In the genomic region with DNA sequence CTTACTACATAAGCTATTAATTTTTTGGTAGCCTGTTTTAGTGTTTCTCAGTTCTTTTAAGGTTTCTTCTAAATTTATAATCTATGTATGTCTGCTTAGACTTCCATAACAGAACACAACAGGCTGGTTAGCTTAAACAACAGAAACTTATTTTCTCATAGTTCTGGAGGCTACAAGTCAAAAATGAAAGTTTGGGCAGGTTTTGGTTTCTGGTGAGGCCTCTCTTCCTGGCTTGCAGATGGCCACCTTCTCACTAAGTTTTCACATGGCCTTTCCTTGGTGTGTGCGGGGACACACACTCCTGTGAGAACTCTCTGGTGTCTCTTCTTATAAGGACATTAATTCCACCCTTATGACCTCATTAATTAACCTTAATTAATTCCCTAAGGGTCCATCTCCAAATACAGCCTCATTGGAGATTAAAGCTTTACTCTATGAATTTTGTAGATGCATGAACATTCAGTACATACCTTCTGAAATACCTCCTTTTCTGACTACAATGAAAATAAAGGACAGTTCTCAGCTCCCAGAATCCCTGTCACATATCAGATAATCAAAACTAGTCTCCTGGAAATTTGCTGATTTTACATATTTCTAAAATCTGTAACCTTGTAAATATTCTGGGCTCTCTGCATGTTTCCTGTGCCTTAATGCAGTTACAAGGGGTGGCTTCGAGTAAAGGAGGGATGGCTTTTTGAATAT, we compare ENCODE assay signal across 15 cellular contexts. TPM values are rescaled to one million over a fixed set of nuclear protein-coding genes. Genes with fewer than 3 reads are reported as not detected.
A peak's percentile ranks its signal among the peaks of the same experiment; 100 is the strongest.
DNase-seq lines count a peak whose midpoint lies in the region; ATAC-seq and TF ChIP-seq lines count a peak whose summit lies in the region.
"Had no signal": no experiment of that assay in that cellular context is flagged by ENCODE, and none has a peak within 500 bp of the region (broad histone marks: within the 10 kb centered on the region; RNA-seq: fewer than 3 reads in every experiment).

No MANE protein-coding gene starts in this region.

- H3K4me1 ChIP-seq in KMS-11 (ENCODE audit: low read depth, poor library complexity, severe bottlenecking) (peaks cover 56% of the 10 kb centered on the region), A673 (ENCODE audit: insufficient read depth, low read length, poor library complexity, severe bottlenecking) (no peaks in the 10 kb centered on the region)
- H3K4me1 ChIP-seq: gastrocnemius medialis, lower lobe of right lung had no signal

- DNase-seq in GM12865 (ENCODE audit: low read depth) (peak; percentile 80), A673 (ENCODE audit: low spot score) (no peak), activated gamma-delta T cell treated with Interleukin-2 at 50 U/mL for 16 hours (no peak), NCI-H82 (lab: John Stamatoyannopoulos, UW) (no peak), iPS-NIHi11 (ENCODE audit: low spot score) (no peak)
- DNase-seq: activated CD4-positive, alpha-beta T cell treated with anti-CD3 and anti-CD28 coated beads, Interleukin-2, amount 50 U/mL, for 4 hours; gastrocnemius medialis; lower lobe of right lung; MG63; NCI-H187 treated with DMSO at 0.1 percent for 48 hours; NCI-H446 treated with DMSO at 0.1 percent for 48 hours had no signal

- no peak for TF ChIP-seq CTCF in GM12865 (IDR thresholded peaks at IDR 0.05; ENCODE audit: insufficient read depth, low read depth, low read length, missing control alignments)
- no peak for TF ChIP-seq CTCF in KMS-11 (conservative IDR thresholded peaks at IDR 0.05; ENCODE audit: low read depth, low read length)
- no peak for TF ChIP-seq CTCF in A673 (conservative IDR thresholded peaks at IDR 0.05; ENCODE audit: low read depth, low read length)

- intact Hi-C loops in A673 (cut with micrococcal nuclease; ENCODE audit: unreplicated experiment), result loop anchor here (5.0 kb wide), 2 partner anchors 167 to 457 kb away; no protein-coding TSS in a partner anchor

- H3K4me3 ChIP-seq in GM12865 (ENCODE audit: low read depth, low read length) (no peak overlapping the region), KMS-11 (IDR thresholded peaks at IDR 0.05; ENCODE audit: insufficient read depth, low read depth, low read length) (no peak overlapping the region), A673 (ENCODE audit: low read depth, low read length, poor library complexity, severe bottlenecking) (no peak overlapping the region)
- H3K4me3 ChIP-seq: gastrocnemius medialis, lower lobe of right lung, MG63 had no signal

- peak overlapping the region; percentile 40 for H3K4me2 ChIP-seq in KMS-11

- no peak overlapping the region for H3K9ac ChIP-seq in KMS-11

- CTCF ChIA-PET in A673 (lab: Charles Lee), result no interaction called here

- POLR2A ChIA-PET in A673 (lab: Charles Lee; ENCODE audit: low non-redundant PET), result interaction anchor here (0.6 kb wide), 1 partner anchor 963 kb away, joined by 3 read pairs; no protein-coding TSS in a partner anchor

- no peaks in the 10 kb centered on the region for H3K27me3 ChIP-seq in KMS-11 (ENCODE audit: insufficient read depth, low read depth)
- no peaks in the 10 kb centered on the region for H3K27me3 ChIP-seq in A673 (replicated peaks; ENCODE audit: insufficient read depth, low read depth, low read length, poor library complexity)
- H3K27me3 ChIP-seq: gastrocnemius medialis, MG63 had no signal

- no peaks in the 10 kb centered on the region for H4K20me1 ChIP-seq in KMS-11 (ENCODE audit: insufficient read depth)

- H3K36me3 ChIP-seq in KMS-11 (ENCODE audit: insufficient read depth) (no peaks in the 10 kb centered on the region; the same call in 1 of the 2 replicates), A673 (ENCODE audit: insufficient read depth, low read length, poor library complexity, severe bottlenecking) (no peaks in the 10 kb centered on the region)

- ATAC-seq in GM18868 (IDR thresholded peaks at IDR 0.05; ENCODE audit: unreplicated experiment) (peak; percentile 48), GM21723 (IDR thresholded peaks at IDR 0.05; ENCODE audit: unreplicated experiment) (peak; percentile 66)
- ATAC-seq: gastrocnemius medialis; lower lobe of right lung; natural killer cell treated with Interleukin-12 subunit alpha and Interleukin-12 subunit beta and Interleukin-15 and Interleukin-18, amount 100 ng/mL, for 72 hours had no signal

- H2AFZ ChIP-seq in KMS-11 (ENCODE audit: low read depth), result no peak overlapping the region

- H3K27ac ChIP-seq in KMS-11 (peak overlapping the region; percentile 19; the same call in 1 of the 2 replicates), A673 (ENCODE audit: low read depth, low read length, poor library complexity, severe bottlenecking) (no peak overlapping the region)
- H3K27ac ChIP-seq: gastrocnemius medialis, lower lobe of right lung had no signal

- no peaks in the 10 kb centered on the region for H3K9me3 ChIP-seq in A673 (ENCODE audit: low read depth, low read length, poor library complexity, severe bottlenecking)
- H3K9me3 ChIP-seq: gastrocnemius medialis, lower lobe of right lung, MG63 had no signal

- H3K79me2 ChIP-seq in KMS-11 (ENCODE audit: insufficient read depth, low read depth), result no peaks in the 10 kb centered on the region

- BruUV-seq in A673 (replicated peaks; lab: Mats Ljungman, UMichigan), result no TSS peak

RNA-seq across cellular contexts. Expression of gene BMAL2, which starts 23.2 kb away (rescaled TPM):
- 10.2 and 10.3 TPM in 2 replicates for total RNA-seq in A673 (2021)
